2 cellular contexts compared by ENCODE assay signal in the genomic region with DNA sequence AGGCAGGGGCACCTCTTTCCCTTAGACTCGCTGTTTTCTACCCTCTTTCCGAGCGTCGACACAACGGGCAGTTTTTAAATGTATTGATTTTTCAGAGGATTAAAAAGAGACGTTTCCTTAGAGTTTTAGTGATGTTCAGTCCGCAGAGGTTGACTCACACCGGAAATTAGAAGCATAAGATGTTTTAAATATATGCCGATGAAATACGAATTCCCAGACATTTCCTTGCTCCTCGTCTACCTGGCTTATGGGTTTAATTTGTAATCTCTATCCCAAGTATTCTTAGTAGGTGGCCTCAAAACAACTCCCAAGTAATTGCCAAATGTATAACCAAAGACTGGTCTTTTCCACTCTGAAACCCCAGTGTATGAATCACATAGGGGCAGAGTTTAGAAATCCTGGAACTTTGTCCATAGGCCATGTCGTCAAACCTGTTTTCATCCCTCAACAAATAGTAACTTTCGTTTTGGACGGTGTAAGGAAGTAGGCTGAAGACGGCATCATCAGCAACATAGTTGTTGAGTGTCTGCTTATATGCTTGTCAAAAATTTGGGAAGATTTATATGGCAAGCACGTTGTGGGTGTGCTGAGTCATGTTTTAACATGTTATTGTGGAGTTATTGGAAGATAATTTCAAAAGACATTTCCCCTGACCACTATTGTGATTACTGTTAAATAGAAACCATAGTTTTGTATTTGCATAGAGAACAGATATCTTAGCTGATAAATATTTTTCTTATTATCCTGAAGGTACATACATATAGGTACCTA.
TF ChIP-seq lines count a peak whose summit lies in the region.

No MANE protein-coding gene starts in this region.

TF ChIP-seq in SK-N-SH treated with all-trans-retinoic acid at 6 μM for 48 hours, 23 proteins besides CTCF, POLR2A, EP300 and RAD21 (continued from another document):
- TF ChIP-seq OSR1 (CRISPR knock-in tag; IDR thresholded peaks at IDR 0.05) (no peak), BACH2 (CRISPR knock-in tag; IDR thresholded peaks at IDR 0.05; ENCODE audit: borderline replicate concordance) (no peak), ESRRG (CRISPR knock-in tag; IDR thresholded peaks at IDR 0.05) (no peak)
- TF ChIP-seq, protein P1, sequence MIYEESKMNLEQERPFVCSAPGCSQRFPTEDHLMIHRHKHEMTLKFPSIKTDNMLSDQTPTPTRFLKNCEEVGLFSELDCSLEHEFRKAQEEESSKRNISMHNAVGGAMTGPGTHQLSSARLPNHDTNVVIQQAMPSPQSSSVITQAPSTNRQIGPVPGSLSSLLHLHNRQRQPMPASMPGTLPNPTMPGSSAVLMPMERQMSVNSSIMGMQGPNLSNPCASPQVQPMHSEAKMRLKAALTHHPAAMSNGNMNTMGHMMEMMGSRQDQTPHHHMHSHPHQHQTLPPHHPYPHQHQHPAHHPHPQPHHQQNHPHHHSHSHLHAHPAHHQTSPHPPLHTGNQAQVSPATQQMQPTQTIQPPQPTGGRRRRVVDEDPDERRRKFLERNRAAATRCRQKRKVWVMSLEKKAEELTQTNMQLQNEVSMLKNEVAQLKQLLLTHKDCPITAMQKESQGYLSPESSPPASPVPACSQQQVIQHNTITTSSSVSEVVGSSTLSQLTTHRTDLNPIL (CRISPR knock-in tag; IDR thresholded peaks at IDR 0.05; ENCODE audit: low read depth): no peak

TF ChIP-seq in H1, 55 proteins besides CTCF, POLR2A, EP300 and RAD21:
- TF ChIP-seq BACH1 (IDR thresholded peaks at IDR 0.05; ENCODE audit: low read length): 0 out of 2 replicates have a peak, but pooled peaks have one; percentile 22
- no peak for TF ChIP-seq EZH2 (IDR thresholded peaks at IDR 0.05; ENCODE audit: low read depth, low read length, severe bottlenecking)
